Comparison of ENCODE assay signal across 8 cellular contexts in the genomic region with DNA sequence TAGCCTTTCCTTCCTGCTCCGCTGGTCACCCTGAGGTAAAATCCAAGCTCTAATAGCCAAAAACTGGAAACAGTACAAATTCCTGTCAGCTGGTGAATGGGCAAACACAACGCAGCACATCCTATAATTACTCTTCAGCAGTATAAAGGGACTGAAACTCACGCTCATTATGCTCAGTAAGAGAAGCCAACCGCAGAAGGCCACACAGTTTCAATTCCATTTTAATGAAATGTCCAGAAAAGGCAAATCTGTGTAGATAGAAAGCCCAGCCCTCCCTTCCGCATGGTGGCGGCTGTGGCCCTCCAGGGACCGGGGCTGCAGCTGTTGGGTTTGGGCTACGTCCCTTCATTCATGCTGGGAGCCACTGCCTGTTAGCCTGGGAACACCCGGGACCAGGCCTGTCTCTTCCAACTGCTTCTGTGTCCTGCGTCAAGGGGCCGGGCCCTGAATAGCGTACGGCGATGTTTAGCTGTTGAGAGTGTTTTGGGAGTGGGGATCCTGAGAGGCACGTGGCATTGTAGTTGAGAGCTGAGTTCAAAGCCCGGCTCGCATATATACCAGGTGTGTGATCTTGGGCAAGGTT. TPM values are rescaled to one million over a fixed set of nuclear protein-coding genes. Genes with fewer than 3 reads are reported as not detected.
DNase-seq lines count a peak whose midpoint lies in the region; ATAC-seq and TF ChIP-seq lines count a peak whose summit lies in the region.

No MANE protein-coding gene starts in this region.

- H3K4me3 ChIP-seq in GM12865 (ENCODE audit: low read depth, low read length) (peak overlapping the region; percentile 54), testis (no peak overlapping the region), aorta (ENCODE audit: low read length in 2 of 2) (no peak overlapping the region)

- H3K27ac ChIP-seq in testis (no peak overlapping the region), aorta (ENCODE audit: low read depth in 1 of 2, low read length in 2 of 2) (no peak overlapping the region)

- H3K36me3 ChIP-seq in testis (ENCODE audit: low read depth, missing control alignments), result no peaks in the 10 kb centered on the region
- peaks cover 0 to 5% of the 10 kb centered on the region in 2 donors for H3K36me3 ChIP-seq in aorta (ENCODE audit: control insufficient read depth in 1 of 2, insufficient read depth in 2 of 2, low read length in 1 of 2)

- ATAC-seq in GM21737 (IDR thresholded peaks at IDR 0.05; ENCODE audit: unreplicated experiment) (peak; percentile 65), left ventricle myocardium superior (peak; percentile 90), aorta (ENCODE audit: low FRiP score) (no peak)

- WGBS in testis, 2 donors, result 72 to 76% methylated on average over 11 to 17 of the region's 17 CpGs
- 83% methylated on average over 17 of the region's 17 CpGs for WGBS in aorta, 2 donors

- no peak for TF ChIP-seq CTCF in GM12865 (IDR thresholded peaks at IDR 0.05; ENCODE audit: insufficient read depth, low read depth, low read length, missing control alignments)
- TF ChIP-seq CTCF in testis (IDR thresholded peaks at IDR 0.05), result no peak

- no peaks in the 10 kb centered on the region for H3K27me3 ChIP-seq in testis
- H3K27me3 ChIP-seq in aorta (ENCODE audit: control insufficient read depth in 1 of 2, insufficient read depth in 2 of 2, low read length in 1 of 2), result no peaks in the 10 kb centered on the region

- intact Hi-C loops in left ventricle myocardium superior (cut with micrococcal nuclease), result no loop called here
- intact Hi-C loops in testis (cut with DNase I; ENCODE audit: low total_unique reads), result no loop called here
- intact Hi-C loops in aorta (cut with DNase I), result no loop called here

- H3K4me1 ChIP-seq in testis (peaks cover 7% of the 10 kb centered on the region), aorta (ENCODE audit: control insufficient read depth in 1 of 2, insufficient read depth in 2 of 2, low read length in 2 of 2) (no peaks in the 10 kb centered on the region)

- peak; percentile 92 for DNase-seq in GM12865 (ENCODE audit: low read depth)
- DNase-seq in NCI-H146 (lab: John Stamatoyannopoulos, UW), result peak; percentile 87
- DNase-seq in left ventricle myocardium superior, result peak; percentile 78
- no peak for DNase-seq in testis
- no peak for DNase-seq in middle frontal gyrus (ENCODE audit: extremely low spot score, low spot score)
- no peak for DNase-seq in NCI-H2029 treated with DMSO at 0.1 percent for 48 hours (lab: John Stamatoyannopoulos, UW)
- no peak for DNase-seq in aorta

- TF ChIP-seq POLR2A in testis (IDR thresholded peaks at IDR 0.05), result no peak

- H3K9me3 ChIP-seq in testis (no peaks in the 10 kb centered on the region), aorta (ENCODE audit: control insufficient read depth, low read length) (no peaks in the 10 kb centered on the region)

RNA-seq across cellular contexts. Expression of a gene that starts 23.5 kb away (rescaled TPM):
- total RNA-seq in left ventricle myocardium superior (0.07 TPM), testis (1 to 10 TPM; 1.3 to 4.2 TPM), aorta (not detected)
- polyA plus RNA-seq in testis (ENCODE audit: insufficient read depth, low read depth, low replicate concordance) (1.0 TPM), aorta (under 1 TPM in 1 of 2 donors, not detected in 1; 0.05 TPM)

RNA-seq across cellular contexts. Expression of a gene that starts 40.8 kb away (rescaled TPM):
- total RNA-seq in left ventricle myocardium superior (13.7 TPM), testis (10 to 100 TPM; 38.7 to 42.8 TPM), aorta (10 to 100 TPM in 1 of 2 donors, 1 to 10 TPM in 1; 9.5 to 13.6 TPM)
- polyA plus RNA-seq in testis (ENCODE audit: insufficient read depth, low read depth, low replicate concordance) (37.0 TPM), aorta (10 to 100 TPM; 16.5 to 17.0 TPM)

RNA-seq across cellular contexts. Expression of a gene that starts 41.3 kb away (rescaled TPM):
- 6.0 TPM for total RNA-seq in left ventricle myocardium superior
- total RNA-seq in testis, result 10 to 100 TPM; 38.2 to 43.7 TPM
- polyA plus RNA-seq in testis (ENCODE audit: insufficient read depth, low read depth, low replicate concordance), result 14.1 TPM
- 10 to 100 TPM in 1 of 2 donors, 1 to 10 TPM in 1; 7.5 to 12.2 TPM for total RNA-seq in aorta
- polyA plus RNA-seq in aorta, result 1 to 10 TPM; 2.9 to 5.3 TPM

RNA-seq across cellular contexts. Expression of a gene that starts 44.3 kb away (rescaled TPM):
- total RNA-seq in left ventricle myocardium superior (16.0 TPM), testis (10 to 100 TPM; 82.5 to 83.0 TPM), aorta (10 to 100 TPM; 12.1 to 22.7 TPM)
- polyA plus RNA-seq in testis (ENCODE audit: insufficient read depth, low read depth, low replicate concordance) (28.5 TPM), aorta (10 to 100 TPM in 1 of 2 donors, 1 to 10 TPM in 1; 7.1 to 16.8 TPM)

RNA-seq across cellular contexts. Expression of a gene that starts 58.2 kb away (rescaled TPM):
- total RNA-seq in left ventricle myocardium superior (14.4 TPM), testis (10 to 100 TPM in 1 of 2 donors, 1 to 10 TPM in 1; 7.6 to 13.5 TPM), aorta (10 to 100 TPM in 1 of 2 donors, 1 to 10 TPM in 1; 8.0 to 12.3 TPM)
- polyA plus RNA-seq in testis (ENCODE audit: insufficient read depth, low read depth, low replicate concordance) (9.7 TPM), aorta (10 to 100 TPM in 1 of 2 donors, 1 to 10 TPM in 1; 6.4 to 13.5 TPM)

Comparison
In these comparisons a context has a peak if more than half of its experiments do, and no peak if none do; other contexts are left out.
1. DNase-seq: peak in GM12865 (single experiment), NCI-H146 (single experiment) and left ventricle myocardium superior (single experiment); none in testis (single experiment), middle frontal gyrus (single experiment), NCI-H2029 treated with DMSO at 0.1 percent for 48 hours (single experiment) and aorta (0 of 2).